ENCODE assay signal across 9 cellular contexts in genomic region chr4:128525387-128525786, GRCh38.
A peak's percentile ranks its signal among the peaks of the same experiment; 100 is the strongest.
DNase-seq lines count a peak whose midpoint lies in the region; ATAC-seq and TF ChIP-seq lines count a peak whose summit lies in the region.
"Had no signal": no experiment of that assay in that cellular context is flagged by ENCODE, and none has a peak within 500 bp of the region (broad histone marks: within the 10 kb centered on the region; RNA-seq: fewer than 3 reads in every experiment).

No MANE protein-coding gene starts in this region.

- no peaks in the 10 kb centered on the region for H3K36me3 Mint-ChIP-seq in endodermal cell (ENCODE audit: low read depth)
- peaks cover 0 to 9% (median 0%) of the 10 kb centered on the region in 3 donors for H3K36me3 Mint-ChIP-seq in naive thymus-derived CD8-positive, alpha-beta T cell

- TF ChIP-seq EP300 in Ishikawa (IDR thresholded peaks at IDR 0.05; ENCODE audit: borderline replicate concordance): no peak; the same call in 1 of the 2 replicates

- H3K4me1 Mint-ChIP-seq in endodermal cell: peaks cover 46% of the 10 kb centered on the region
- H3K4me1 Mint-ChIP-seq in naive thymus-derived CD8-positive, alpha-beta T cell: peaks cover 0 to 5% (median 0%) of the 10 kb centered on the region in 4 donors

- H3K27me3 Mint-ChIP-seq in endodermal cell (ENCODE audit: insufficient read depth): no peaks in the 10 kb centered on the region
- peaks cover 1 to 34% (median 12%) of the 10 kb centered on the region in 5 donors for H3K27me3 Mint-ChIP-seq in naive thymus-derived CD8-positive, alpha-beta T cell

- DNase-seq in endodermal cell: no peak
- no peak for DNase-seq in prostate gland (ENCODE audit: low spot score)
- DNase-seq in naive thymus-derived CD8-positive, alpha-beta T cell: no peak
- no peak for DNase-seq in NCI-H2171 (lab: John Stamatoyannopoulos, UW)
- no peak for DNase-seq in NCI-H748 (lab: John Stamatoyannopoulos, UW; ENCODE audit: unreplicated experiment)
- no peak for DNase-seq in GOT3 (lab: John Stamatoyannopoulos, UW)
- DNase-seq: activated T-cell treated with anti-CD3 and anti-CD28 coated beads, Interleukin-2, amount 50 U/mL, for 72 hours had no signal

- no peak overlapping the region for H3K9ac ChIP-seq in endodermal cell (ENCODE audit: extremely low read depth, low read length, poor library complexity, severe bottlenecking)

- peak overlapping the region; percentile 80 for H3K27ac Mint-ChIP-seq in endodermal cell
- H3K27ac Mint-ChIP-seq in naive thymus-derived CD8-positive, alpha-beta T cell: no peak overlapping the region
- H3K27ac Mint-ChIP-seq: activated T-cell treated with anti-CD3 and anti-CD28 coated beads, Interleukin-2, amount 50 U/mL, for 72 hours had no signal

- H3K27me3 ChIP-seq in endodermal cell (ENCODE audit: control insufficient read depth, insufficient read depth, low read length, poor library complexity, severe bottlenecking) (no peaks in the 10 kb centered on the region), prostate gland (replicated peaks; ENCODE audit: insufficient read depth) (no peaks in the 10 kb centered on the region)

- H3K4me3 ChIP-seq in endodermal cell (ENCODE audit: low read length): no peak overlapping the region
- no peak overlapping the region for H3K4me3 ChIP-seq in prostate gland

- H3K36me3 ChIP-seq in endodermal cell (ENCODE audit: control insufficient read depth, insufficient read depth, low read length): no peaks in the 10 kb centered on the region
- no peaks in the 10 kb centered on the region for H3K36me3 ChIP-seq in prostate gland

- ATAC-seq in GM18868 (IDR thresholded peaks at IDR 0.05; ENCODE audit: unreplicated experiment): peak; percentile 56
- ATAC-seq in naive thymus-derived CD8-positive, alpha-beta T cell: no peak

- no peak overlapping the region for H3K4me3 Mint-ChIP-seq in endodermal cell
- H3K4me3 Mint-ChIP-seq in naive thymus-derived CD8-positive, alpha-beta T cell: no peak overlapping the region
- H3K4me3 Mint-ChIP-seq: activated T-cell treated with anti-CD3 and anti-CD28 coated beads, Interleukin-2, amount 50 U/mL, for 72 hours had no signal

- no peak for TF ChIP-seq RAD21 in Ishikawa (IDR thresholded peaks at IDR 0.05; ENCODE audit: low read depth)

- no peaks in the 10 kb centered on the region for H3K9me3 Mint-ChIP-seq in endodermal cell
- no peaks in the 10 kb centered on the region for H3K9me3 Mint-ChIP-seq in naive thymus-derived CD8-positive, alpha-beta T cell
- H3K9me3 Mint-ChIP-seq: activated T-cell treated with anti-CD3 and anti-CD28 coated beads, Interleukin-2, amount 50 U/mL, for 72 hours had no signal

- POLR2A ChIA-PET in naive thymus-derived CD8-positive, alpha-beta T cell (lab: Charles Lee): no interaction called here

- H3K9me3 ChIP-seq in endodermal cell (ENCODE audit: control insufficient read depth, low read length): no peaks in the 10 kb centered on the region
- no peaks in the 10 kb centered on the region for H3K9me3 ChIP-seq in prostate gland

- 73% methylated on average over 4 to 5 of the region's 5 CpGs for WGBS in endodermal cell (ENCODE audit: insufficient coverage in 1 of 2, insufficient read length in 1 of 2), 2 experiments
- 57% methylated on average over 5 of the region's 5 CpGs for WGBS in prostate gland

- no peak for TF ChIP-seq POLR2A in prostate gland (IDR thresholded peaks at IDR 0.05)

- TF ChIP-seq CTCF in endodermal cell (conservative IDR thresholded peaks at IDR 0.05) (no peak), prostate gland (IDR thresholded peaks at IDR 0.05) (no peak)

- H3K27ac ChIP-seq in endodermal cell (ENCODE audit: low read depth, low read length) (no peak overlapping the region), prostate gland (peak overlapping the region; percentile 60 to 69)

- H3K4me1 ChIP-seq in endodermal cell (ENCODE audit: control insufficient read depth, insufficient read depth, low read length): peaks cover 10% of the 10 kb centered on the region
- H3K4me1 ChIP-seq in prostate gland (replicated peaks): peaks cover 11% of the 10 kb centered on the region

- intact Hi-C loops in prostate gland (cut with DNase I): no loop called here

TF ChIP-seq in Ishikawa, 13 proteins besides CTCF, POLR2A, EP300 and RAD21:
- TF ChIP-seq EGR1 (IDR thresholded peaks at IDR 0.05) (peak; percentile 94), YY1 (IDR thresholded peaks at IDR 0.05; ENCODE audit: low read depth) (no peak), TAF1 (IDR thresholded peaks at IDR 0.05; ENCODE audit: low read depth) (no peak)
- TF ChIP-seq, protein P1, sequence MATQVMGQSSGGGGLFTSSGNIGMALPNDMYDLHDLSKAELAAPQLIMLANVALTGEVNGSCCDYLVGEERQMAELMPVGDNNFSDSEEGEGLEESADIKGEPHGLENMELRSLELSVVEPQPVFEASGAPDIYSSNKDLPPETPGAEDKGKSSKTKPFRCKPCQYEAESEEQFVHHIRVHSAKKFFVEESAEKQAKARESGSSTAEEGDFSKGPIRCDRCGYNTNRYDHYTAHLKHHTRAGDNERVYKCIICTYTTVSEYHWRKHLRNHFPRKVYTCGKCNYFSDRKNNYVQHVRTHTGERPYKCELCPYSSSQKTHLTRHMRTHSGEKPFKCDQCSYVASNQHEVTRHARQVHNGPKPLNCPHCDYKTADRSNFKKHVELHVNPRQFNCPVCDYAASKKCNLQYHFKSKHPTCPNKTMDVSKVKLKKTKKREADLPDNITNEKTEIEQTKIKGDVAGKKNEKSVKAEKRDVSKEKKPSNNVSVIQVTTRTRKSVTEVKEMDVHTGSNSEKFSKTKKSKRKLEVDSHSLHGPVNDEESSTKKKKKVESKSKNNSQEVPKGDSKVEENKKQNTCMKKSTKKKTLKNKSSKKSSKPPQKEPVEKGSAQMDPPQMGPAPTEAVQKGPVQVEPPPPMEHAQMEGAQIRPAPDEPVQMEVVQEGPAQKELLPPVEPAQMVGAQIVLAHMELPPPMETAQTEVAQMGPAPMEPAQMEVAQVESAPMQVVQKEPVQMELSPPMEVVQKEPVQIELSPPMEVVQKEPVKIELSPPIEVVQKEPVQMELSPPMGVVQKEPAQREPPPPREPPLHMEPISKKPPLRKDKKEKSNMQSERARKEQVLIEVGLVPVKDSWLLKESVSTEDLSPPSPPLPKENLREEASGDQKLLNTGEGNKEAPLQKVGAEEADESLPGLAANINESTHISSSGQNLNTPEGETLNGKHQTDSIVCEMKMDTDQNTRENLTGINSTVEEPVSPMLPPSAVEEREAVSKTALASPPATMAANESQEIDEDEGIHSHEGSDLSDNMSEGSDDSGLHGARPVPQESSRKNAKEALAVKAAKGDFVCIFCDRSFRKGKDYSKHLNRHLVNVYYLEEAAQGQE (IDR thresholded peaks at IDR 0.05; ENCODE audit: low read depth): no peak
